ENCODE assay signal across 1 cellular context in the genomic region with DNA sequence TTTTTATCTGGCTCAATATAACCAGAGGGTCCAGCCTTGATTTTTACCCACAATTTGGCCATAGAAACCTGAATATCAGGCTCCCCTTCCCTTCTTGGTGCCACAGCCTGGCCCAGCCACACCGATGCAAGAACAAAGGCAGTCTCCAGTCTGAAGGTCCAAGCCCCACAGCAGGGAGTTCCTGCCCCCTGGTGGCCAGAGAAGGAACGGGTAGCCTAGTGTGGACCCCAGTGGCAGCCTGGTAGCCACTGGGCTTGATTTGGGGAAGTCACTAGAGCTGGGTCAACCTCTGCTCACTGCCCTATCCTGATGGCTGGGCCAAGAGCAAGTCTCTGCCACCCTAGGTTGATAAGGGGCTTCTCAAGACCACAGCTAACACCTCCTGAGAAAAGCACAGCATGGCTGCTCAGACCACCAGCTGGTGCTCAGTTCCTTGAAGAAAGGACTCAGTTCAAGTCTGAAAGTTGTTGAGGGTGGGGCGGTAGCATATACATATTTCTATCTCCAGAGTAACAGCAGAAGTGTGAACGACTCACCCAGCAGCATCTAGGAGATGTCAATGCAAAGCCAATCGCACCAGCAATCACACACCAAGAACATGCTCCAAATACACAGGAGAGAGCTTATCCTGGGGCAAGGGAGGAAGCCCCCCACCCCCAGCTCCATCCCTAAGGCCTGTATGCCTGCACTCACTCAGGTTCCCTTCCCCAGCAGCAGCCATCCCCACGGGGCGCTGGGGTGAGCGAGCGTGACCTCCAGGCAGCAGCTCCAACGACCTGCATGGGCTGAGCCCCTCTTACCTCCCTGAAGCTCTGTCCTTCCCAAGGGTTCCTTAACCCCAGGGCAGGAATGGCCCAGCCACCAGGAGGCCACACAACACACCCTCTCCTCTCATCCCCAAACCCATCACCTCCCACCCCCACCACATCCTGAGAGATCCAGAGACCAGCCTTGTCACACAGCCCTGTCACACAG.
TF ChIP-seq lines count a peak whose summit lies in the region.

No MANE protein-coding gene starts in this region.

TF ChIP-seq in GM12878, 131 proteins besides CTCF, POLR2A, EP300 and RAD21:
- no peak for TF ChIP-seq POLR2AphosphoS5 (IDR thresholded peaks at IDR 0.05; ENCODE audit: low read length)
- no peak for TF ChIP-seq PAX5 (IDR thresholded peaks at IDR 0.05; ENCODE audit: borderline replicate concordance, low read depth, low read length)
- TF ChIP-seq YY1 (IDR thresholded peaks at IDR 0.05; ENCODE audit: low read depth, low read length) = peak; percentile 69; the same call in 1 of the 2 replicates
- no peak for TF ChIP-seq ZNF622 (IDR thresholded peaks at IDR 0.05)
- TF ChIP-seq EED (IDR thresholded peaks at IDR 0.05; ENCODE audit: low read depth) = no peak
- TF ChIP-seq SMARCA5 (IDR thresholded peaks at IDR 0.05) = peak; percentile 47; the same call in 1 of the 2 replicates
- TF ChIP-seq, protein P1, sequence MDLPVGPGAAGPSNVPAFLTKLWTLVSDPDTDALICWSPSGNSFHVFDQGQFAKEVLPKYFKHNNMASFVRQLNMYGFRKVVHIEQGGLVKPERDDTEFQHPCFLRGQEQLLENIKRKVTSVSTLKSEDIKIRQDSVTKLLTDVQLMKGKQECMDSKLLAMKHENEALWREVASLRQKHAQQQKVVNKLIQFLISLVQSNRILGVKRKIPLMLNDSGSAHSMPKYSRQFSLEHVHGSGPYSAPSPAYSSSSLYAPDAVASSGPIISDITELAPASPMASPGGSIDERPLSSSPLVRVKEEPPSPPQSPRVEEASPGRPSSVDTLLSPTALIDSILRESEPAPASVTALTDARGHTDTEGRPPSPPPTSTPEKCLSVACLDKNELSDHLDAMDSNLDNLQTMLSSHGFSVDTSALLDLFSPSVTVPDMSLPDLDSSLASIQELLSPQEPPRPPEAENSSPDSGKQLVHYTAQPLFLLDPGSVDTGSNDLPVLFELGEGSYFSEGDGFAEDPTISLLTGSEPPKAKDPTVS (IDR thresholded peaks at IDR 0.05; ENCODE audit: low read depth, low read length) = peak; percentile 41; the same call in 1 of the 2 replicates
- no peak for TF ChIP-seq ZZZ3 (IDR thresholded peaks at IDR 0.05; ENCODE audit: control insufficient read depth, insufficient read length, low read depth)
- no peak for TF ChIP-seq TARDBP (IDR thresholded peaks at IDR 0.05; ENCODE audit: borderline replicate concordance)
- no peak for TF ChIP-seq MEF2B (IDR thresholded peaks at IDR 0.05; ENCODE audit: partially characterized antibody, poor library complexity, severe bottlenecking)
- peak; percentile 87 for TF ChIP-seq SMC3 (IDR thresholded peaks at IDR 0.05; ENCODE audit: borderline replicate concordance, low read length)
- TF ChIP-seq SPI1 (IDR thresholded peaks at IDR 0.05; ENCODE audit: borderline replicate concordance, insufficient read depth, low read depth, low read length) = peak; percentile 60; the same call in 1 of the 2 replicates
